In genomic region chr19:48918801-48919247, GRCh38 we compare ENCODE assay signal across 1 cellular context.
TF ChIP-seq lines count a peak whose summit lies in the region.

No MANE protein-coding gene starts in this region.

TF ChIP-seq in IMR-90, 13 proteins besides CTCF, POLR2A, EP300 and RAD21:
- TF ChIP-seq CEBPB (IDR thresholded peaks at IDR 0.05; ENCODE audit: low read depth, low read length) (no peak), RCOR1 (IDR thresholded peaks at IDR 0.05; ENCODE audit: insufficient replicate concordance, low read length) (no peak), MXI1 (IDR thresholded peaks at IDR 0.05; ENCODE audit: borderline replicate concordance, low read depth, low read length) (no peak), BHLHE40 (IDR thresholded peaks at IDR 0.05; ENCODE audit: low read depth, low read length) (no peak), MAFK (IDR thresholded peaks at IDR 0.05; ENCODE audit: low read depth, low read length) (no peak), USF2 (IDR thresholded peaks at IDR 0.05; ENCODE audit: low read depth, low read length) (no peak), MAZ (IDR thresholded peaks at IDR 0.05; ENCODE audit: borderline replicate concordance, low read depth, low read length) (no peak), ELK1 (IDR thresholded peaks at IDR 0.05; ENCODE audit: borderline replicate concordance, low read depth, low read length) (no peak), CHD1 (IDR thresholded peaks at IDR 0.05; ENCODE audit: low read depth, low read length) (no peak), RFX5 (IDR thresholded peaks at IDR 0.05; ENCODE audit: low read depth, low read length) (no peak), SMC3 (IDR thresholded peaks at IDR 0.05; ENCODE audit: low read depth, low read length) (no peak), NFE2L2 (IDR thresholded peaks at IDR 0.05; ENCODE audit: low read depth, low read length) (no peak), FOS (IDR thresholded peaks at IDR 0.05; ENCODE audit: low read depth, low read length) (no peak)
